In the genomic region with DNA sequence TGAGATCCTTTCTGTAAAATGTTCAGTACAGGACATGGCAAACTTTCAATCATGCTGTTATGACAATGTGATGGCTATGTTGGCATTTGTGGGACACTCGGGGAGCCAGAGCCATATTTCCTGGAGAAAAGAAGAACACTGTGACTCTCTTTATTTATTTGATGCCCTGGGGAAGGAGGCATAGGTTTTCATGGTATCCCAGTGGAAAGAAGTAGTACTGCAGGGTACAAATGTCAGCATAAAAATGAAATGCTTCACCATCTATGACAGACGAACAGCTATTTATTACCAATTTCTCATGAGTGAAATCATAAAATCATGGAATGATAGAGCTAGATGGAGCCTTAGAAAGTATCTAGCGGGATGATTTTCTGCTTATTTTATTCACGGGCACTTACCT, we compare ENCODE assay signal across 15 cellular contexts.
DNase-seq lines count a peak whose midpoint lies in the region; ATAC-seq, FAIRE-seq and TF ChIP-seq lines count a peak whose summit lies in the region.
"Had no signal": no experiment of that assay in that cellular context is flagged by ENCODE, and none has a peak within 500 bp of the region (broad histone marks: within the 10 kb centered on the region; RNA-seq: fewer than 3 reads in every experiment).

No MANE protein-coding gene starts in this region.

- H3K4me3 ChIP-seq in AG04450 (ENCODE audit: low read depth, low read length) (no peak overlapping the region), keratinocyte (ENCODE audit: control insufficient read depth in 2 of 3, extremely low read depth in 1 of 3, insufficient read depth in 2 of 3, low read depth in 1 of 3, low read length in 3 of 3) (no peak overlapping the region)
- H3K4me3 ChIP-seq: stomach had no signal

- no peak overlapping the region for H3K9ac ChIP-seq in H9 (ENCODE audit: extremely low read depth, insufficient read length, low read length)
- H3K9ac ChIP-seq in keratinocyte (ENCODE audit: control insufficient read depth, extremely low read depth, insufficient read depth, low read length): no peak overlapping the region

- H3K9me3 Mint-ChIP-seq in H9: peaks cover 8 to 10% of the 10 kb centered on the region in 2 experiments; a peak in 4 of 5 replicates
- H3K9me3 Mint-ChIP-seq in activated T-cell treated with anti-CD3 and anti-CD28 coated beads, Interleukin-2, amount 50 U/mL, for 72 hours: no peaks in the 10 kb centered on the region

- no peaks in the 10 kb centered on the region for H3K79me2 ChIP-seq in H9 (ENCODE audit: insufficient read depth, low read length)
- no peaks in the 10 kb centered on the region for H3K79me2 ChIP-seq in keratinocyte (ENCODE audit: control insufficient read depth, insufficient read depth, low read length)

- no peak overlapping the region for H4K5ac ChIP-seq in H9 (ENCODE audit: insufficient read length, low read depth, low read length)

- no peak overlapping the region for H3K4me3 Mint-ChIP-seq in H9
- H3K4me3 Mint-ChIP-seq in activated T-cell treated with anti-CD3 and anti-CD28 coated beads, Interleukin-2, amount 50 U/mL, for 72 hours: no peak overlapping the region
- H3K4me3 Mint-ChIP-seq: CD4-positive, CD25-positive, alpha-beta regulatory T cell; natural killer cell treated with Interleukin-12 subunit alpha and Interleukin-12 subunit beta and Interleukin-15 and Interleukin-18, amount 100 ng/mL, for 72 hours had no signal

- H3K56ac ChIP-seq in H9 (ENCODE audit: insufficient read length, low read depth, low read length): no peak overlapping the region

- H3K27ac ChIP-seq in AG04450 (ENCODE audit: low read depth, low read length) (no peak overlapping the region), H9 (ENCODE audit: insufficient read length, low read depth, low read length) (no peak overlapping the region), keratinocyte (ENCODE audit: control insufficient read depth, insufficient read depth, low read length) (no peak overlapping the region)
- H3K27ac ChIP-seq: epithelial cell of prostate, stomach had no signal

- H3K27me3 ChIP-seq in AG04450 (ENCODE audit: control insufficient read depth, insufficient read depth, low read length): no peaks in the 10 kb centered on the region
- no peaks in the 10 kb centered on the region for H3K27me3 ChIP-seq in H9 (ENCODE audit: insufficient read depth, low read length)
- H3K27me3 ChIP-seq in keratinocyte (ENCODE audit: control insufficient read depth, extremely low read depth, insufficient read depth, low read length): no peaks in the 10 kb centered on the region
- H3K27me3 ChIP-seq: stomach had no signal

- no peak overlapping the region for H2BK5ac ChIP-seq in H9 (ENCODE audit: insufficient read length, low read length)

- FAIRE-seq in keratinocyte (lab: Jason Lieb, UNC): no peak

- WGBS in H9 (ENCODE audit: extremely low coverage, insufficient read length, low lambda C conversion rate): no CpG with 5 or more reads among the region's 4 CpGs

- no peak overlapping the region for H3K14ac ChIP-seq in H9 (ENCODE audit: insufficient read depth, low read length)

- no peak overlapping the region for H3K27ac Mint-ChIP-seq in H9
- H3K27ac Mint-ChIP-seq in activated T-cell treated with anti-CD3 and anti-CD28 coated beads, Interleukin-2, amount 50 U/mL, for 72 hours: no peak overlapping the region
- H3K27ac Mint-ChIP-seq: CD4-positive, CD25-positive, alpha-beta regulatory T cell; natural killer cell treated with Interleukin-12 subunit alpha and Interleukin-12 subunit beta and Interleukin-15 and Interleukin-18, amount 100 ng/mL, for 72 hours had no signal

- DNase-seq in AG04450 (ENCODE audit: low read depth, low spot score) (no peak), H9 (no peak), keratinocyte (ENCODE audit: low read depth, low spot score) (no peak), NCI-H2029 (lab: John Stamatoyannopoulos, UW) (no peak), NCI-H748 (lab: John Stamatoyannopoulos, UW; ENCODE audit: unreplicated experiment) (no peak)
- DNase-seq in activated T-cell treated with anti-CD3 and anti-CD28 coated beads, Interleukin-2, amount 50 U/mL, for 72 hours: no peak
- DNase-seq: amygdala; CD4-positive, CD25-positive, alpha-beta regulatory T cell; NCI-H1105 treated with DMSO at 0.1 percent for 48 hours; stimulated activated CD4-positive, alpha-beta T cell treated with anti-CD3 and anti-CD28 coated beads, Interleukin-1b, Interleukin-23, amount 100 ng/mL, for 48 hours; stomach had no signal

- H3K4me1 ChIP-seq in H9 (ENCODE audit: insufficient read depth, low read length) (no peaks in the 10 kb centered on the region), keratinocyte (ENCODE audit: control insufficient read depth, extremely low read depth, insufficient read depth, low read length) (peaks cover 9% of the 10 kb centered on the region)

- CTCF ChIA-PET in AG04450 (lab: Charles Lee): interaction anchor here (0.6 to 1.7 kb wide), 2 partner anchors 10 to 20 kb away, joined by 5 read pairs; no protein-coding TSS in a partner anchor

- no peak overlapping the region for H4K91ac ChIP-seq in H9 (ENCODE audit: insufficient read length, low read depth, low read length)

- H3T11ph ChIP-seq in H9 (ENCODE audit: low read length): no peak overlapping the region

- no peaks in the 10 kb centered on the region for H3K23me2 ChIP-seq in H9 (ENCODE audit: insufficient read length, low read depth, low read length, poor library complexity, severe bottlenecking)

- no peak overlapping the region for H3K23ac ChIP-seq in H9 (ENCODE audit: insufficient read length, low read depth, low read length)

- dilution Hi-C loops in keratinocyte (cut with MboI; ENCODE audit: extremely low pct_ligation_motif_present, low sequenced_read_pairs): no loop called here

- no peak overlapping the region for H3K4ac ChIP-seq in H9 (ENCODE audit: low read depth, low read length)

- H3K79me1 ChIP-seq in H9 (ENCODE audit: insufficient read depth, low read depth, low read length, poor library complexity, severe bottlenecking): no peaks in the 10 kb centered on the region

- H2AK5ac ChIP-seq in H9 (ENCODE audit: insufficient read length, low read length): no peak overlapping the region

- no peak overlapping the region for H2BK120ac ChIP-seq in H9 (ENCODE audit: low read depth, low read length, poor library complexity, severe bottlenecking)

- peaks cover 2% of the 10 kb centered on the region for H4K20me1 ChIP-seq in H9 (ENCODE audit: control insufficient read depth, insufficient read depth, insufficient read length)
- no peaks in the 10 kb centered on the region for H4K20me1 ChIP-seq in keratinocyte (ENCODE audit: control insufficient read depth, extremely low read depth, insufficient read depth, low read length)

- H3K4me1 Mint-ChIP-seq in H9: peaks cover 4 to 6% of the 10 kb centered on the region in 2 experiments
- H3K4me1 Mint-ChIP-seq in activated T-cell treated with anti-CD3 and anti-CD28 coated beads, Interleukin-2, amount 50 U/mL, for 72 hours (ENCODE audit: low read depth): no peaks in the 10 kb centered on the region
- H3K4me1 Mint-ChIP-seq: CD4-positive, CD25-positive, alpha-beta regulatory T cell had no signal

- H3K9me3 ChIP-seq in AG04450 (ENCODE audit: control insufficient read depth, insufficient read depth, low read length): no peaks in the 10 kb centered on the region
- H3K9me3 ChIP-seq in H9 (ENCODE audit: control insufficient read depth, low read depth, low read length): no peaks in the 10 kb centered on the region
- no peaks in the 10 kb centered on the region for H3K9me3 ChIP-seq in keratinocyte (ENCODE audit: control insufficient read depth, low read depth, low read length)

- H2AFZ ChIP-seq in H9 (ENCODE audit: low read length) (no peak overlapping the region), keratinocyte (ENCODE audit: control insufficient read depth, low read length) (no peak overlapping the region)

- no peaks in the 10 kb centered on the region for H3K36me3 ChIP-seq in keratinocyte (ENCODE audit: control insufficient read depth in 2 of 2, extremely low read depth in 1 of 2, insufficient read depth in 2 of 2, low read length in 2 of 2)
- H3K36me3 ChIP-seq: stomach had no signal

- TF ChIP-seq CTCF in AG04450 (IDR thresholded peaks at IDR 0.05; ENCODE audit: low read depth, low read length) (peak; percentile 43), H9 (conservative IDR thresholded peaks at IDR 0.05) (peak; percentile 55), keratinocyte (optimal IDR thresholded peaks at IDR 0.05 in 1 of 3, IDR thresholded peaks at IDR 0.05 in 1 of 3, conservative IDR thresholded peaks at IDR 0.05 in 1 of 3; ENCODE audit: extremely low read depth in 1 of 3, insufficient read depth in 2 of 3, low read length in 3 of 3) (peak in 2 of 3 experiments; percentile 45 to 47)

- no peak overlapping the region for H2BK15ac ChIP-seq in H9 (ENCODE audit: low read depth, low read length)

- peaks cover 5% of the 10 kb centered on the region; the same call in 1 of the 2 replicates for H3K27me3 Mint-ChIP-seq in H9 (ENCODE audit: low read depth)
- no peaks in the 10 kb centered on the region for H3K27me3 Mint-ChIP-seq in activated T-cell treated with anti-CD3 and anti-CD28 coated beads, Interleukin-2, amount 50 U/mL, for 72 hours (ENCODE audit: low read depth)
- H3K27me3 Mint-ChIP-seq: CD4-positive, CD25-positive, alpha-beta regulatory T cell; natural killer cell treated with Interleukin-12 subunit alpha and Interleukin-12 subunit beta and Interleukin-15 and Interleukin-18, amount 100 ng/mL, for 72 hours had no signal

- no peak overlapping the region for H4K8ac ChIP-seq in H9 (replicated peaks; ENCODE audit: insufficient read length, low read depth, low read length)

- H2BK20ac ChIP-seq in H9 (ENCODE audit: low read depth, low read length, poor library complexity, severe bottlenecking): no peak overlapping the region

- no peaks in the 10 kb centered on the region for H3K9me1 ChIP-seq in keratinocyte (ENCODE audit: control insufficient read depth, extremely low read depth, insufficient read depth, low read length)

- H3K18ac ChIP-seq in H9 (ENCODE audit: insufficient read length, low read depth, low read length): no peak overlapping the region

- H3K4me2 ChIP-seq in H9 (ENCODE audit: insufficient read depth, insufficient read length, low read length): no peak overlapping the region
- no peak overlapping the region for H3K4me2 ChIP-seq in keratinocyte (ENCODE audit: control insufficient read depth, extremely low read depth, insufficient read depth, low read depth, low read length)

- POLR2A ChIA-PET in AG04450 (lab: Yijun Ruan, JAX): no interaction called here

- peaks cover 0 to under 1% (median 0%) of the 10 kb centered on the region in 3 experiments; a peak in 2 of 7 replicates for H3K36me3 Mint-ChIP-seq in H9 (ENCODE audit: insufficient read depth in 1 of 3, low read depth in 3 of 3)
- H3K36me3 Mint-ChIP-seq in activated T-cell treated with anti-CD3 and anti-CD28 coated beads, Interleukin-2, amount 50 U/mL, for 72 hours (ENCODE audit: insufficient read depth in 2 of 2): no peaks in the 10 kb centered on the region
- H3K36me3 Mint-ChIP-seq: CD4-positive, CD25-positive, alpha-beta regulatory T cell; natural killer cell treated with Interleukin-12 subunit alpha and Interleukin-12 subunit beta and Interleukin-15 and Interleukin-18, amount 100 ng/mL, for 72 hours had no signal

- no peak overlapping the region for H2BK12ac ChIP-seq in H9 (ENCODE audit: insufficient read length, low read depth, low read length)

- ATAC-seq in SK-N-SH treated with all-trans-retinoic acid at 6 μM for 48 hours: 0 out of 3 replicates have a peak, but pooled peaks have one; percentile 61
- no peak for ATAC-seq in activated T-cell treated with anti-CD3 and anti-CD28 coated beads, Interleukin-2, amount 50 U/mL, for 72 hours (replicated peaks in 1 of 2)
- no peak for ATAC-seq in GM18519 (IDR thresholded peaks at IDR 0.05; ENCODE audit: low FRiP score, unreplicated experiment)
- ATAC-seq: natural killer cell treated with Interleukin-12 subunit alpha and Interleukin-12 subunit beta and Interleukin-15 and Interleukin-18, amount 100 ng/mL, for 72 hours had no signal
